Comparison of ENCODE assay signal across 2 cellular contexts in genomic region chr16:30397056-30397455, GRCh38.
TF ChIP-seq lines count a peak whose summit lies in the region.

No MANE protein-coding gene starts in this region.

TF ChIP-seq in GM23338, 12 proteins besides CTCF, POLR2A, EP300 and RAD21 (continued from another document):
- TF ChIP-seq EZH2phosphoT487 (IDR thresholded peaks at IDR 0.05; ENCODE audit: unreplicated experiment) (no peak), ZNF462 (CRISPR knock-in tag; IDR thresholded peaks at IDR 0.05) (no peak), EZH2 (IDR thresholded peaks at IDR 0.05; ENCODE audit: low read depth, unreplicated experiment) (no peak), ZNF331 (CRISPR knock-in tag; IDR thresholded peaks at IDR 0.05; ENCODE audit: low read depth) (no peak), ZNF114 (CRISPR knock-in tag; IDR thresholded peaks at IDR 0.05) (no peak), JUNB (IDR thresholded peaks at IDR 0.05; ENCODE audit: unreplicated experiment) (no peak), STAT1 (IDR thresholded peaks at IDR 0.05; ENCODE audit: unreplicated experiment) (no peak), POLR2AphosphoS5 (IDR thresholded peaks at IDR 0.05; ENCODE audit: low read depth) (no peak), ETS1 (IDR thresholded peaks at IDR 0.05) (no peak), NANOG (IDR thresholded peaks at IDR 0.05; ENCODE audit: borderline replicate concordance) (no peak), CREB1 (CRISPR knock-in tag; IDR thresholded peaks at IDR 0.05; ENCODE audit: low read depth) (no peak)

TF ChIP-seq in WTC11, 78 proteins besides CTCF, POLR2A, EP300 and RAD21 (continued from another document):
- TF ChIP-seq, protein P1, sequence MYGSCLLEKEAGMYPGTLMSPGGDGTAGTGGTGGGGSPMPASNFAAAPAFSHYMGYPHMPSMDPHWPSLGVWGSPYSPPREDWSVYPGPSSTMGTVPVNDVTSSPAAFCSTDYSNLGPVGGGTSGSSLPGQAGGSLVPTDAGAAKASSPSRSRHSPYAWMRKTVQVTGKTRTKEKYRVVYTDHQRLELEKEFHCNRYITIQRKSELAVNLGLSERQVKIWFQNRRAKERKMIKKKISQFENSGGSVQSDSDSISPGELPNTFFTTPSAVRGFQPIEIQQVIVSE (CRISPR knock-in tag; IDR thresholded peaks at IDR 0.05; ENCODE audit: borderline replicate concordance): no peak
- TF ChIP-seq MYBL2 (CRISPR knock-in tag; IDR thresholded peaks at IDR 0.05): no peak
- TF ChIP-seq FOXJ3 (CRISPR knock-in tag; IDR thresholded peaks at IDR 0.05; ENCODE audit: borderline replicate concordance): no peak
- TF ChIP-seq TP53 (CRISPR knock-in tag; IDR thresholded peaks at IDR 0.05): no peak
- TF ChIP-seq, protein P2, sequence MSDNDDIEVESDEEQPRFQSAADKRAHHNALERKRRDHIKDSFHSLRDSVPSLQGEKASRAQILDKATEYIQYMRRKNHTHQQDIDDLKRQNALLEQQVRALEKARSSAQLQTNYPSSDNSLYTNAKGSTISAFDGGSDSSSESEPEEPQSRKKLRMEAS (CRISPR knock-in tag; IDR thresholded peaks at IDR 0.05): no peak
- TF ChIP-seq HMGXB4 (CRISPR knock-in tag; IDR thresholded peaks at IDR 0.05): no peak
- TF ChIP-seq TEAD4 (CRISPR knock-in tag; IDR thresholded peaks at IDR 0.05): no peak
TF ChIP-seq in WTC11: peak in this region for 0.
